Comparison of ENCODE assay signal across 8 cellular contexts in genomic region chr11:96267490-96268010, GRCh38.
A peak's percentile ranks its signal among the peaks of the same experiment; 100 is the strongest.
DNase-seq lines count a peak whose midpoint lies in the region; ATAC-seq, FAIRE-seq and TF ChIP-seq lines count a peak whose summit lies in the region.

No MANE protein-coding gene starts in this region.

- TF ChIP-seq CTCF in heart right ventricle (IDR thresholded peaks at IDR 0.05) (no peak), D721Med (IDR thresholded peaks at IDR 0.05; ENCODE audit: insufficient read depth, missing control alignments) (no peak)

- no peak overlapping the region for H3K9ac ChIP-seq in skeletal muscle satellite cell (ENCODE audit: low read depth, low read length)

- ATAC-seq in heart right ventricle, result peak in 6 of 8 donors; percentile 11 to 52 (median 25)
- peak; percentile 94 for ATAC-seq in HG03342 (IDR thresholded peaks at IDR 0.05; ENCODE audit: unreplicated experiment)

- peaks cover 90% of the 10 kb centered on the region for H3K4me1 Mint-ChIP-seq in activated naive CD4-positive, alpha-beta T cell treated with anti-CD3 and anti-CD28 coated beads, Interleukin-2, amount 50 U/mL, for 24 hours

- H3K4me3 ChIP-seq in heart right ventricle, result peak overlapping the region in 1 of 10 donors; percentile 14
- no peak overlapping the region for H3K4me3 ChIP-seq in skeletal muscle satellite cell (ENCODE audit: low read length)

- peaks cover 46% of the 10 kb centered on the region for H3K36me3 Mint-ChIP-seq in activated naive CD4-positive, alpha-beta T cell treated with anti-CD3 and anti-CD28 coated beads, Interleukin-2, amount 50 U/mL, for 24 hours

- peak overlapping the region; percentile 98 for H3K27ac Mint-ChIP-seq in activated naive CD4-positive, alpha-beta T cell treated with anti-CD3 and anti-CD28 coated beads, Interleukin-2, amount 50 U/mL, for 24 hours

- H3K4me1 ChIP-seq in heart right ventricle, result peaks cover 0 to 59% (median 19%) of the 10 kb centered on the region in 9 donors
- peaks cover 40% of the 10 kb centered on the region for H3K4me1 ChIP-seq in skeletal muscle satellite cell (ENCODE audit: control insufficient read depth, insufficient read depth, low read length)

- H3K27me3 ChIP-seq in heart right ventricle (no peaks in the 10 kb centered on the region), skeletal muscle satellite cell (ENCODE audit: control insufficient read depth, insufficient read depth, low read length) (no peaks in the 10 kb centered on the region)

- H3K9me3 ChIP-seq in heart right ventricle, result no peaks in the 10 kb centered on the region
- no peaks in the 10 kb centered on the region for H3K9me3 ChIP-seq in skeletal muscle satellite cell (replicated peaks; ENCODE audit: low read length)

- intact Hi-C loops in heart right ventricle (cut with DNase I) (loop anchor here in 1 of 10 donors (5.0 kb wide), 1 partner anchor 35 kb away; no protein-coding TSS in a partner anchor), cardiac septum (cut with DNase I) (no loop called here)

- 48 to 63% methylated on average over 2 of the region's 2 CpGs for WGBS in heart right ventricle, 2 donors

- H3K4me3 Mint-ChIP-seq in activated naive CD4-positive, alpha-beta T cell treated with anti-CD3 and anti-CD28 coated beads, Interleukin-2, amount 50 U/mL, for 24 hours, result peak overlapping the region; percentile 79

- peak overlapping the region in 7 of 10 donors; percentile 18 to 75 (median 45) for H3K27ac ChIP-seq in heart right ventricle

- H3K9me3 Mint-ChIP-seq in activated naive CD4-positive, alpha-beta T cell treated with anti-CD3 and anti-CD28 coated beads, Interleukin-2, amount 50 U/mL, for 24 hours, result peaks cover 23% of the 10 kb centered on the region

- H3K36me3 ChIP-seq in heart right ventricle (peaks cover 0 to 3% (median 0%) of the 10 kb centered on the region in 9 donors), skeletal muscle satellite cell (ENCODE audit: insufficient read depth, low read length) (peaks cover 8% of the 10 kb centered on the region)

- peak overlapping the region; percentile 12 for H3K4me2 ChIP-seq in skeletal muscle satellite cell (ENCODE audit: low read length)

- no peak for FAIRE-seq in D721Med (lab: Jason Lieb, UNC)

- H3K27me3 Mint-ChIP-seq in activated naive CD4-positive, alpha-beta T cell treated with anti-CD3 and anti-CD28 coated beads, Interleukin-2, amount 50 U/mL, for 24 hours, result no peaks in the 10 kb centered on the region

- DNase-seq in heart right ventricle, result no peak
- no peak for DNase-seq in cardiac septum (ENCODE audit: low spot score)
- no peak for DNase-seq in D721Med (ENCODE audit: insufficient read length, low spot score)
- DNase-seq in NCI-H524 (lab: John Stamatoyannopoulos, UW), result no peak
- no peak for DNase-seq in putamen (ENCODE audit: low spot score)
